ENCODE assay signal across 10 cellular contexts in the genomic region with DNA sequence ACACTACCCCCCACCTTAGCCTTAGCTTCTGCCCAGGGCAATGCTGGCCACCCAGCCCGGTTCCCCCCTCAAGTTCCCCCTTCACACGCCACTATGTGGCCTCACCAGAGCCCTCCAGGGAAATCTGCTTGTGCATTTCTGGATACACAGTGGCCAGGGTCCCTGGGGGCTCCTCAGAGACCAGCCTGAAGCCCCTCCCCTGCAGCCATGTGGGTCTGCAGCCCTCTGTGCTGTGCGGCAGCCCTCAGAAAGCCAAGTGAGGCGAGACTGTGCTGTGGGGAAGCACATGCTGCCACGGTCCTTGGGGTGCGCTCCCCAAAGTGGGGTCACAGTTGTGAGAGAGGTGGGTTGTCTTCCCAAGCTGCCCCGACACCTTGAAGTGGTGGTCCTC. TPM values are rescaled to one million over a fixed set of nuclear protein-coding genes. Genes with fewer than 3 reads are reported as not detected.
DNase-seq lines count a peak whose midpoint lies in the region; ATAC-seq and TF ChIP-seq lines count a peak whose summit lies in the region.
"Had no signal": no experiment of that assay in that cellular context is flagged by ENCODE, and none has a peak within 500 bp of the region (broad histone marks: within the 10 kb centered on the region; RNA-seq: fewer than 3 reads in every experiment).

No MANE protein-coding gene starts in this region.

- no peak overlapping the region for H2AFZ ChIP-seq in PC-9

- H3K27me3 ChIP-seq in ascending aorta (no peaks in the 10 kb centered on the region), right lobe of liver (no peaks in the 10 kb centered on the region), transverse colon (no peaks in the 10 kb centered on the region), PC-9 (ENCODE audit: insufficient read depth, low read depth) (no peaks in the 10 kb centered on the region)

- H3K4me2 ChIP-seq in PC-9 = no peak overlapping the region

- POLR2A ChIA-PET in PC-9 (lab: Charles Lee; ENCODE audit: unreplicated experiment) = no interaction called here

- peaks cover 36% of the 10 kb centered on the region; the same call in 1 of the 2 replicates for H3F3A ChIP-seq in PC-9 (ENCODE audit: insufficient read depth, low read depth)

- TF ChIP-seq POLR2A in right lobe of liver (IDR thresholded peaks at IDR 0.05) (no peak), transverse colon (IDR thresholded peaks at IDR 0.05) (no peak)

- CTCF ChIA-PET in PC-9 (lab: Charles Lee) = no interaction called here

- no CpG with 5 or more reads among the region's 7 CpGs for WGBS in right lobe of liver (ENCODE audit: insufficient coverage, low coverage, low lambda C conversion rate, missing lambda C conversion rate)
- 76% methylated on average over 6 of the region's 7 CpGs; no CpG with 5 or more reads in 1 of the 2 donors for WGBS in transverse colon (ENCODE audit: low coverage in 1 of 2), 2 donors

- H4K20me1 ChIP-seq in PC-9 (ENCODE audit: insufficient read depth) = peaks cover 10% of the 10 kb centered on the region; the same call in 1 of the 2 replicates

- H3K4me1 ChIP-seq in ascending aorta (peaks cover 18 to 20% of the 10 kb centered on the region in 2 donors), right lobe of liver (peaks cover 0 to 17% (median 6%) of the 10 kb centered on the region in 4 donors), transverse colon (peaks cover 20 to 49% (median 38%) of the 10 kb centered on the region in 4 donors), PC-9 (replicated peaks; ENCODE audit: insufficient read depth) (peaks cover 21% of the 10 kb centered on the region)

- no peak for TF ChIP-seq EP300 in transverse colon (IDR thresholded peaks at IDR 0.05; ENCODE audit: low read depth)

- TF ChIP-seq CTCF in ascending aorta (IDR thresholded peaks at IDR 0.05) = no peak
- TF ChIP-seq CTCF in right lobe of liver (IDR thresholded peaks at IDR 0.05) = no peak
- no peak for TF ChIP-seq CTCF in transverse colon (IDR thresholded peaks at IDR 0.05)
- TF ChIP-seq CTCF in PC-9 (conservative IDR thresholded peaks at IDR 0.05) = no peak

- H3K79me2 ChIP-seq in PC-9 (ENCODE audit: low read depth) = peaks cover 25% of the 10 kb centered on the region

- intact Hi-C loops in ascending aorta (cut with DNase I) = loop anchor here (2.0 to 10.0 kb wide), 2 partner anchors 33 to 375 kb away; a partner anchor contains a TSS
- intact Hi-C loops in right lobe of liver (cut with DNase I) = no loop called here
- intact Hi-C loops in transverse colon (cut with DNase I; ENCODE audit: low total_unique reads) = no loop called here
- intact Hi-C loops in PC-9 (cut with micrococcal nuclease; ENCODE audit: unreplicated experiment) = loop anchor here (5.0 kb wide), 1 partner anchor 37 kb away; a partner anchor contains a TSS

- H3K9me2 ChIP-seq in PC-9 (ENCODE audit: insufficient read depth) = no peaks in the 10 kb centered on the region

- no peaks in the 10 kb centered on the region for H3K9me3 ChIP-seq in ascending aorta
- no peaks in the 10 kb centered on the region for H3K9me3 ChIP-seq in right lobe of liver
- H3K9me3 ChIP-seq in transverse colon = no peaks in the 10 kb centered on the region
- no peaks in the 10 kb centered on the region for H3K9me3 ChIP-seq in PC-9 (ENCODE audit: insufficient read depth, low read depth)

- peak overlapping the region; percentile 86 to 96 for H3K27ac ChIP-seq in ascending aorta
- peak overlapping the region in 1 of 3 donors; percentile 51 for H3K27ac ChIP-seq in right lobe of liver
- peak overlapping the region; percentile 80 to 94 (median 84) for H3K27ac ChIP-seq in transverse colon
- H3K27ac ChIP-seq in PC-9 = no peak overlapping the region

- BruUV-seq in PC-9 (replicated peaks; lab: Mats Ljungman, UMichigan) = no TSS peak

- no peaks in the 10 kb centered on the region for H3K36me3 ChIP-seq in ascending aorta
- H3K36me3 ChIP-seq in right lobe of liver = no peaks in the 10 kb centered on the region
- H3K36me3 ChIP-seq in transverse colon = no peaks in the 10 kb centered on the region
- H3K36me3 ChIP-seq in PC-9 (ENCODE audit: low read depth) = no peaks in the 10 kb centered on the region

- H3K4me3 ChIP-seq in ascending aorta (no peak overlapping the region), right lobe of liver (no peak overlapping the region), transverse colon (no peak overlapping the region), PC-9 (no peak overlapping the region)

- no peak for DNase-seq in ascending aorta (ENCODE audit: low spot score in 2 of 2)
- DNase-seq in right lobe of liver = peak in 2 of 3 donors; percentile 19 to 58
- DNase-seq in transverse colon = no peak
- no peak for DNase-seq in DMS153 (lab: John Stamatoyannopoulos, UW)
- DNase-seq in UCSD-AML1 (lab: John Stamatoyannopoulos, UW; ENCODE audit: unreplicated experiment) = no peak
- DNase-seq in PC-9 = no peak
- DNase-seq: activated CD4-positive, CD25-positive, alpha-beta regulatory T cell treated with anti-CD3 and anti-CD28 coated beads, Interleukin-2, amount 50 U/mL, for 72 hours; NCI-H2081; NK-92 treated with Interleukin-12 subunit alpha and Interleukin-12 subunit beta, amount 100 ng/mL, for 24 hours; stimulated activated CD4-positive, alpha-beta T cell treated with anti-CD3 and anti-CD28 coated beads, Interleukin-4, amount 100 ng/mL, for 24 hours had no signal

- in situ Hi-C loops in transverse colon (cut with MboI; ENCODE audit: low pct_ligation_motif_present in 1 of 4, low pct_unique_long_range_greater_than_20kb in 1 of 4, low sequenced_read_pairs in 3 of 4) = no loop called here

- ATAC-seq in right lobe of liver = no peak

RNA-seq across cellular contexts. Expression of a gene that starts 2.1 kb away (rescaled TPM):
- total RNA-seq in ascending aorta = 287 TPM
- 100 to 1,000 TPM; 154 to 181 (median 161) TPM for total RNA-seq in right lobe of liver
- total RNA-seq in transverse colon = 100 to 1,000 TPM; 305 to 880 (median 460) TPM
- 250 and 260 TPM in 2 replicates for total RNA-seq in PC-9 (2021)

RNA-seq across cellular contexts. Expression of a gene that starts 17.2 kb away (rescaled TPM):
- total RNA-seq in ascending aorta (1.4 TPM), right lobe of liver (1 to 10 TPM in 5 of 6 experiments, under 1 TPM in 1; 0.98 to 4.1 (median 1.9) TPM), transverse colon (10 to 100 TPM in 2 of 4 donors, 1 to 10 TPM in 2; 3.2 to 22.7 (median 8.3) TPM), PC-9 (2021) (12.1 and 14.3 TPM in 2 replicates)

RNA-seq across cellular contexts. Expression of a gene that starts 33.5 kb away (rescaled TPM):
- 55.5 TPM for total RNA-seq in ascending aorta
- 10 to 100 TPM; 38.3 to 80.3 (median 54.4) TPM for total RNA-seq in right lobe of liver
- total RNA-seq in transverse colon = 100 to 1,000 TPM in 1 of 4 donors, 10 to 100 TPM in 3; 62.1 to 151 (median 77.8) TPM
- 49.2 and 51.2 TPM in 2 replicates for total RNA-seq in PC-9 (2021)

RNA-seq across cellular contexts. Expression of a gene that starts 39.4 kb away (rescaled TPM):
- total RNA-seq in ascending aorta = 117 TPM
- 1 to 10 TPM; 1.7 to 6.4 (median 2.5) TPM for total RNA-seq in right lobe of liver
- total RNA-seq in transverse colon = 1 to 10 TPM; 1.6 to 6.4 (median 2.7) TPM
- total RNA-seq in PC-9 (2021) = 5.5 and 10.0 TPM in 2 replicates

RNA-seq across cellular contexts. Expression of a gene that starts 48.1 kb away (rescaled TPM):
- total RNA-seq in ascending aorta (29.4 TPM), right lobe of liver (1 to 10 TPM; 2.1 to 7.6 (median 3.6) TPM), transverse colon (1 to 10 TPM; 1.1 to 9.4 (median 3.3) TPM), PC-9 (2021) (48.5 and 61.1 TPM in 2 replicates)

Comparison
In these comparisons a context has a peak if more than half of its experiments do, and no peak if none do; other contexts are left out.
1. DNase-seq: peak in right lobe of liver (2 of 3); none in ascending aorta (0 of 2), transverse colon (single experiment), DMS153 (single experiment), UCSD-AML1 (single experiment) and PC-9 (0 of 2).
2. intact Hi-C loops: an anchor here in ascending aorta (2.0 to 10.0 kb wide) and PC-9 (5.0 kb wide); none called in right lobe of liver and transverse colon.